ENCODE assay signal across 10 cellular contexts in the genomic region with DNA sequence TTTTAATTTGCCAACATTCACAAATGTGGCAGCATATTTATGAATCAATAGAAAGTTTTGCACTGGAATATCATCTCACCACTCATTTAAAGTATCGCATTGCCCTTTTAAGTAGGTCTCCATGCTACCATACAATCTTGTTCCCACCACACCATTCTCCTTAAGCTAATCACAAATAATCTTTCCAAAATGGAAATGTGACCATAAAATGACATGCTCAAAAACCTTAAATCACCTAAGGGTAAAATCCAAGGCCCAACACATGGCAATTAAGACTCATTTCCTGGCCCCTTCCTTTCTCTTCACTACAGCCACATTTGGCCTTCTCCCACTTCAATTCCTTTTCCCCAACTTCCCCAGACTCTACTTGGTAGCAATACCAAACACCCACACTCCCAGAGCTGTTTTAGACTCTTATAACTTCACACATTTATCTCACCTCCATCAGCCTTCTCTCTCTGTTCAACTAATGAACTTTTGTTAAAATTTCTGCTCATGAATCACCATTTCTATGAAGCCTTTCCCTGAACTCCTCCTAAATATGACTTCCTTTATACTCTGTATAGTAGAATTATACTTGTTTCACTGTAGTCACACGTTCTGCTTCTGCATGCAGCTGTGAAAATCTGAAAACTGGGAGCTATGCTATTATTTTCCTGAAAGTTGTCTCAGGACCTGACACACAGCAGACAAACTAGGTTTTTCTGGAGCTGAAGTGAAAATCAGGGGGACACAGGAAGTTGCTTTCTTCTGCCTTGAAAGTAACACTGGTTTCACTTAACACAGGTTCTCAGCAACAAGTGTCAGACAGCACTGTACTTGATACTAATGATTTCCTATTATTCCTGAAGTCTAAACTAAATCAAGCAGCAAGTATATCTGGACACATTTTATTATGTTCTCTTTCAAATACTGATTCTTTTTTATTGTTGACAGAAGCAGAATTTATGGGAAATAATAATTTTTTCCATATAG.
A peak's percentile ranks its signal among the peaks of the same experiment; 100 is the strongest.
DNase-seq lines count a peak whose midpoint lies in the region; ATAC-seq lines count a peak whose summit lies in the region.
"Had no signal": no experiment of that assay in that cellular context is flagged by ENCODE, and none has a peak within 500 bp of the region (broad histone marks: within the 10 kb centered on the region; RNA-seq: fewer than 3 reads in every experiment).

No MANE protein-coding gene starts in this region.

- peaks cover 0 to 4% (median 1%) of the 10 kb centered on the region in 3 donors for H3K36me3 Mint-ChIP-seq in immature natural killer cell

- no peaks in the 10 kb centered on the region for H3K27me3 Mint-ChIP-seq in immature natural killer cell (ENCODE audit: low read depth in 3 of 3)

- DNase-seq in immature natural killer cell (peak; percentile 13 to 32 (median 23)), AG08395 (ENCODE audit: low spot score) (no peak), NCI-H446 (lab: John Stamatoyannopoulos, UW) (no peak), cortex of kidney (lab: John Stamatoyannopoulos, UW) (no peak), NCI-H1417 (lab: John Stamatoyannopoulos, UW) (no peak)
- DNase-seq: activated gamma-delta T cell, SHP77 treated with DMSO at 0.1 percent for 48 hours had no signal

- peak; percentile 50 for ATAC-seq in GM18861 (IDR thresholded peaks at IDR 0.05; ENCODE audit: unreplicated experiment)
- peak; percentile 62 for ATAC-seq in GM21737 (IDR thresholded peaks at IDR 0.05; ENCODE audit: unreplicated experiment)
- ATAC-seq in HG03520 (IDR thresholded peaks at IDR 0.05; ENCODE audit: unreplicated experiment), result peak; percentile 62

- H3K27ac Mint-ChIP-seq in immature natural killer cell, result peak overlapping the region; percentile 55 to 91 (median 77)

- H3K4me1 Mint-ChIP-seq in immature natural killer cell, result peaks cover 33 to 43% of the 10 kb centered on the region in 2 donors

- H3K9me3 Mint-ChIP-seq in immature natural killer cell, result no peaks in the 10 kb centered on the region

- H3K4me3 Mint-ChIP-seq in immature natural killer cell, result peak overlapping the region in 2 of 5 donors; percentile 18 to 23

Comparison
In these comparisons a context has a peak if more than half of its experiments do, and no peak if none do; other contexts are left out.
1. DNase-seq: peak in immature natural killer cell (3 of 3); none in AG08395 (single experiment), NCI-H446 (0 of 2), cortex of kidney (single experiment) and NCI-H1417 (0 of 3).
2. Peak in every context shown above with its lines, with median percentiles within 50 percentile points of each other: ATAC-seq.